Comparison of ENCODE assay signal across 1 cellular context in genomic region chr22:43004362-43005035, GRCh38.
A peak's percentile ranks its signal among the peaks of the same experiment; 100 is the strongest.
TF ChIP-seq lines count a peak whose summit lies in the region.

No MANE protein-coding gene starts in this region.

TF ChIP-seq in HepG2, 621 proteins besides CTCF, POLR2A, EP300 and RAD21 (continued from another document and continues in another):
- TF ChIP-seq, protein P1, sequence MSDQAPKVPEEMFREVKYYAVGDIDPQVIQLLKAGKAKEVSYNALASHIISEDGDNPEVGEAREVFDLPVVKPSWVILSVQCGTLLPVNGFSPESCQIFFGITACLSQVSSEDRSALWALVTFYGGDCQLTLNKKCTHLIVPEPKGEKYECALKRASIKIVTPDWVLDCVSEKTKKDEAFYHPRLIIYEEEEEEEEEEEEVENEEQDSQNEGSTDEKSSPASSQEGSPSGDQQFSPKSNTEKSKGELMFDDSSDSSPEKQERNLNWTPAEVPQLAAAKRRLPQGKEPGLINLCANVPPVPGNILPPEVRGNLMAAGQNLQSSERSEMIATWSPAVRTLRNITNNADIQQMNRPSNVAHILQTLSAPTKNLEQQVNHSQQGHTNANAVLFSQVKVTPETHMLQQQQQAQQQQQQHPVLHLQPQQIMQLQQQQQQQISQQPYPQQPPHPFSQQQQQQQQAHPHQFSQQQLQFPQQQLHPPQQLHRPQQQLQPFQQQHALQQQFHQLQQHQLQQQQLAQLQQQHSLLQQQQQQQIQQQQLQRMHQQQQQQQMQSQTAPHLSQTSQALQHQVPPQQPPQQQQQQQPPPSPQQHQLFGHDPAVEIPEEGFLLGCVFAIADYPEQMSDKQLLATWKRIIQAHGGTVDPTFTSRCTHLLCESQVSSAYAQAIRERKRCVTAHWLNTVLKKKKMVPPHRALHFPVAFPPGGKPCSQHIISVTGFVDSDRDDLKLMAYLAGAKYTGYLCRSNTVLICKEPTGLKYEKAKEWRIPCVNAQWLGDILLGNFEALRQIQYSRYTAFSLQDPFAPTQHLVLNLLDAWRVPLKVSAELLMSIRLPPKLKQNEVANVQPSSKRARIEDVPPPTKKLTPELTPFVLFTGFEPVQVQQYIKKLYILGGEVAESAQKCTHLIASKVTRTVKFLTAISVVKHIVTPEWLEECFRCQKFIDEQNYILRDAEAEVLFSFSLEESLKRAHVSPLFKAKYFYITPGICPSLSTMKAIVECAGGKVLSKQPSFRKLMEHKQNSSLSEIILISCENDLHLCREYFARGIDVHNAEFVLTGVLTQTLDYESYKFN (CRISPR knock-in tag; conservative IDR thresholded peaks at IDR 0.05) = no peak
- TF ChIP-seq CHD2 (IDR thresholded peaks at IDR 0.05; ENCODE audit: low read depth, low read length) (no peak), ZNF207 (IDR thresholded peaks at IDR 0.05; ENCODE audit: borderline replicate concordance) (no peak), KMT2B (CRISPR knock-in tag; IDR thresholded peaks at IDR 0.05) (no peak), ZNF20 (CRISPR knock-in tag; IDR thresholded peaks at IDR 0.05) (no peak), PTBP1 (IDR thresholded peaks at IDR 0.05; ENCODE audit: low read depth, low read length, poor library complexity, severe bottlenecking) (no peak), ZFP91 (CRISPR knock-in tag; IDR thresholded peaks at IDR 0.05; ENCODE audit: borderline replicate concordance) (no peak), SAFB2 (CRISPR knock-in tag; IDR thresholded peaks at IDR 0.05; ENCODE audit: borderline replicate concordance, low read depth) (no peak), MIXL1 (CRISPR knock-in tag; IDR thresholded peaks at IDR 0.05) (no peak), MBD4 (IDR thresholded peaks at IDR 0.05; ENCODE audit: borderline replicate concordance, low read length) (no peak), JUNB (CRISPR knock-in tag; IDR thresholded peaks at IDR 0.05; ENCODE audit: borderline replicate concordance) (0 out of 2 replicates have a peak, but pooled peaks have one; percentile 21), TCF7 (IDR thresholded peaks at IDR 0.05; ENCODE audit: low read depth) (no peak), ZNF138 (CRISPR knock-in tag; IDR thresholded peaks at IDR 0.05; ENCODE audit: low read depth) (no peak), SNAPC4 (CRISPR knock-in tag; IDR thresholded peaks at IDR 0.05) (no peak), ZNF44 (CRISPR knock-in tag; IDR thresholded peaks at IDR 0.05) (no peak), HNF4A (CRISPR knock-in tag; IDR thresholded peaks at IDR 0.05) (peak; percentile 70), FOXC1 (CRISPR knock-in tag; IDR thresholded peaks at IDR 0.05; ENCODE audit: borderline replicate concordance) (no peak), CEBPG (CRISPR knock-in tag; IDR thresholded peaks at IDR 0.05) (peak; percentile 55), ZNF382 (CRISPR knock-in tag; IDR thresholded peaks at IDR 0.05; ENCODE audit: borderline replicate concordance) (no peak), ZNF775 (CRISPR knock-in tag; IDR thresholded peaks at IDR 0.05; ENCODE audit: borderline replicate concordance) (no peak), ZSCAN21 (CRISPR knock-in tag; IDR thresholded peaks at IDR 0.05; ENCODE audit: borderline replicate concordance) (no peak), ZNF34 (CRISPR knock-in tag; IDR thresholded peaks at IDR 0.05; ENCODE audit: borderline replicate concordance) (no peak), ELF1 (CRISPR knock-in tag; IDR thresholded peaks at IDR 0.05) (no peak), MNT (IDR thresholded peaks at IDR 0.05) (no peak), FOSL2 (CRISPR knock-in tag; IDR thresholded peaks at IDR 0.05) (peak; percentile 85), HNF4G (IDR thresholded peaks at IDR 0.05; ENCODE audit: borderline replicate concordance, low read depth, low read length) (peak; percentile 53), HNF4G (CRISPR knock-in tag; IDR thresholded peaks at IDR 0.05; ENCODE audit: borderline replicate concordance, low read depth) (no peak), ZEB1 (IDR thresholded peaks at IDR 0.05; ENCODE audit: insufficient replicate concordance, low read depth) (no peak), HMGXB4 (CRISPR knock-in tag; IDR thresholded peaks at IDR 0.05; ENCODE audit: borderline replicate concordance in 1 of 2, low read depth in 1 of 2) (no peak), ZNF761 (CRISPR knock-in tag; conservative IDR thresholded peaks at IDR 0.05) (no peak), SETDB1 (CRISPR knock-in tag; IDR thresholded peaks at IDR 0.05; ENCODE audit: borderline replicate concordance) (no peak)
- TF ChIP-seq, protein P2, sequence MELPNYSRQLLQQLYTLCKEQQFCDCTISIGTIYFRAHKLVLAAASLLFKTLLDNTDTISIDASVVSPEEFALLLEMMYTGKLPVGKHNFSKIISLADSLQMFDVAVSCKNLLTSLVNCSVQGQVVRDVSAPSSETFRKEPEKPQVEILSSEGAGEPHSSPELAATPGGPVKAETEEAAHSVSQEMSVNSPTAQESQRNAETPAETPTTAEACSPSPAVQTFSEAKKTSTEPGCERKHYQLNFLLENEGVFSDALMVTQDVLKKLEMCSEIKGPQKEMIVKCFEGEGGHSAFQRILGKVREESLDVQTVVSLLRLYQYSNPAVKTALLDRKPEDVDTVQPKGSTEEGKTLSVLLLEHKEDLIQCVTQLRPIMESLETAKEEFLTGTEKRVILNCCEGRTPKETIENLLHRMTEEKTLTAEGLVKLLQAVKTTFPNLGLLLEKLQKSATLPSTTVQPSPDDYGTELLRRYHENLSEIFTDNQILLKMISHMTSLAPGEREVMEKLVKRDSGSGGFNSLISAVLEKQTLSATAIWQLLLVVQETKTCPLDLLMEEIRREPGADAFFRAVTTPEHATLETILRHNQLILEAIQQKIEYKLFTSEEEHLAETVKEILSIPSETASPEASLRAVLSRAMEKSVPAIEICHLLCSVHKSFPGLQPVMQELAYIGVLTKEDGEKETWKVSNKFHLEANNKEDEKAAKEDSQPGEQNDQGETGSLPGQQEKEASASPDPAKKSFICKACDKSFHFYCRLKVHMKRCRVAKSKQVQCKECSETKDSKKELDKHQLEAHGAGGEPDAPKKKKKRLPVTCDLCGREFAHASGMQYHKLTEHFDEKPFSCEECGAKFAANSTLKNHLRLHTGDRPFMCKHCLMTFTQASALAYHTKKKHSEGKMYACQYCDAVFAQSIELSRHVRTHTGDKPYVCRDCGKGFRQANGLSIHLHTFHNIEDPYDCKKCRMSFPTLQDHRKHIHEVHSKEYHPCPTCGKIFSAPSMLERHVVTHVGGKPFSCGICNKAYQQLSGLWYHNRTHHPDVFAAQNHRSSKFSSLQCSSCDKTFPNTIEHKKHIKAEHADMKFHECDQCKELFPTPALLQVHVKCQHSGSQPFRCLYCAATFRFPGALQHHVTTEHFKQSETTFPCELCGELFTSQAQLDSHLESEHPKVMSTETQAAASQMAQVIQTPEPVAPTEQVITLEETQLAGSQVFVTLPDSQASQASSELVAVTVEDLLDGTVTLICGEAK (IDR thresholded peaks at IDR 0.05) = no peak
- TF ChIP-seq, protein P2 (CRISPR knock-in tag; IDR thresholded peaks at IDR 0.05) = no peak
- TF ChIP-seq, protein P3, sequence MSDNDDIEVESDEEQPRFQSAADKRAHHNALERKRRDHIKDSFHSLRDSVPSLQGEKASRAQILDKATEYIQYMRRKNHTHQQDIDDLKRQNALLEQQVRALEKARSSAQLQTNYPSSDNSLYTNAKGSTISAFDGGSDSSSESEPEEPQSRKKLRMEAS (IDR thresholded peaks at IDR 0.05) = peak; percentile 50; the same call in 1 of the 2 replicates
- TF ChIP-seq, protein P4, sequence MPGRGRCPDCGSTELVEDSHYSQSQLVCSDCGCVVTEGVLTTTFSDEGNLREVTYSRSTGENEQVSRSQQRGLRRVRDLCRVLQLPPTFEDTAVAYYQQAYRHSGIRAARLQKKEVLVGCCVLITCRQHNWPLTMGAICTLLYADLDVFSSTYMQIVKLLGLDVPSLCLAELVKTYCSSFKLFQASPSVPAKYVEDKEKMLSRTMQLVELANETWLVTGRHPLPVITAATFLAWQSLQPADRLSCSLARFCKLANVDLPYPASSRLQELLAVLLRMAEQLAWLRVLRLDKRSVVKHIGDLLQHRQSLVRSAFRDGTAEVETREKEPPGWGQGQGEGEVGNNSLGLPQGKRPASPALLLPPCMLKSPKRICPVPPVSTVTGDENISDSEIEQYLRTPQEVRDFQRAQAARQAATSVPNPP (CRISPR knock-in tag; IDR thresholded peaks at IDR 0.05) = no peak
